9 cellular contexts compared by ENCODE assay signal in the genomic region with DNA sequence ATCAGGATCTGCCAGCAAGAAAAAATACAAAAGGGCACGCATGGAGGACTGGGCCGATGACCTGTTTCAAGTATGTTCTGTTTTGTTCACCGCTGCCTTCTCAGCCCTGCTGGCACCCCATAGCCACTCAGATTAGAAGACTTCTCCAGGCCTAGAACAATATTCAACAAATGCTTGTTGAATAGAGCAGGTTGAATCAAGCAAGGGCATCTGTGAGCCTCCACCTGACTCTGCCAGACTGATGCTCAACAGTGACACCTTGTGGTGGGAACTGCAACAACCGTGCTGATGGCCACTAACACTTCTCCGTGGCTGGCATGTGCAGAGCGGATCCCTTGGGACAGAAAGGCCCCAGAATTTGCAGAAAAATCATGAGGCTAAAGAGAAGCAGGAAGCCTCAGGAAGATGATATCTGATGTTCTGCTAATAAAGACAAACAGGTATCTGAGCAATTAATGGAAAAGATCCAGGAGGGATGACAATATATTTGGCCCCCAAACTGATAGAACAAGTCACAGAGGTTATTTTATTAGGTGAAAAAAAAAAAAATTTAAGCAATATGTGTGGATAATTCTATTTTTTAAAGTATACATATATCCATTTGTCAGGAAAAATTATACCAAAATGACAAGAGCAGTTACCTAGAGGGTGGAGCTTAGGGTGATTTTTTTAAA.
DNase-seq lines count a peak whose midpoint lies in the region; ATAC-seq and TF ChIP-seq lines count a peak whose summit lies in the region.
"Had no signal": no experiment of that assay in that cellular context is flagged by ENCODE, and none has a peak within 500 bp of the region (broad histone marks: within the 10 kb centered on the region; RNA-seq: fewer than 3 reads in every experiment).

No MANE protein-coding gene starts in this region.

- no peak for ATAC-seq in activated naive CD8-positive, alpha-beta T cell treated with anti-CD3 and anti-CD28 coated beads, Interleukin-2, amount 10 ng/mL, durations not matched to agents 7 days and 5 days (ENCODE audit: low read depth)
- ATAC-seq in HG02588 (IDR thresholded peaks at IDR 0.05; ENCODE audit: unreplicated experiment), result no peak

- TF ChIP-seq CTCF in stomach (IDR thresholded peaks at IDR 0.05), result peak in 3 of 7 experiments; percentile 29 to 41 (median 31)

- H3K4me1 ChIP-seq in stomach, result no peaks in the 10 kb centered on the region

- H3K36me3 ChIP-seq in stomach, result no peaks in the 10 kb centered on the region
- H3K36me3 ChIP-seq: ovary had no signal

- WGBS in stomach, 5 donors, result 54 to 74% (median 63%) methylated on average over 6 of the region's 6 CpGs

- H3K27me3 Mint-ChIP-seq in activated naive CD8-positive, alpha-beta T cell treated with anti-CD3 and anti-CD28 coated beads, Interleukin-2, amount 10 ng/mL, durations not matched to agents 7 days and 5 days, result no peaks in the 10 kb centered on the region

- H3K9me3 Mint-ChIP-seq in activated naive CD8-positive, alpha-beta T cell treated with anti-CD3 and anti-CD28 coated beads, Interleukin-2, amount 10 ng/mL, durations not matched to agents 7 days and 5 days, result no peaks in the 10 kb centered on the region

- POLR2A ChIA-PET in activated naive CD8-positive, alpha-beta T cell treated with anti-CD3 and anti-CD28 coated beads, Interleukin-2, amount 10 ng/mL, durations not matched to agents 7 days and 5 days (lab: Charles Lee), result no interaction called here

- TF ChIP-seq EP300 in stomach (IDR thresholded peaks at IDR 0.05), result no peak

- H3K4me1 Mint-ChIP-seq in activated naive CD8-positive, alpha-beta T cell treated with anti-CD3 and anti-CD28 coated beads, Interleukin-2, amount 10 ng/mL, durations not matched to agents 7 days and 5 days, result no peaks in the 10 kb centered on the region

- H3K4me3 Mint-ChIP-seq in activated naive CD8-positive, alpha-beta T cell treated with anti-CD3 and anti-CD28 coated beads, Interleukin-2, amount 10 ng/mL, durations not matched to agents 7 days and 5 days, result no peak overlapping the region

- peak overlapping the region; percentile 52 to 73 (median 69) for H3K27ac ChIP-seq in stomach
- H3K27ac ChIP-seq: ovary had no signal

- peak; percentile 53 for DNase-seq in DMS53 treated with DMSO at 0.1 percent for 48 hours (lab: John Stamatoyannopoulos, UW; ENCODE audit: unreplicated experiment)
- peak; percentile 57 for DNase-seq in HK-2 (ENCODE audit: unreplicated experiment)
- DNase-seq in NOMO-1 treated with dmso at 0.1 percent for 144 hours (lab: John Stamatoyannopoulos, UW; ENCODE audit: unreplicated experiment), result peak; percentile 18
- peak; percentile 54 for DNase-seq in activated naive CD8-positive, alpha-beta T cell treated with anti-CD3 and anti-CD28 coated beads, Interleukin-2, amount 10 ng/mL, durations not matched to agents 7 days and 5 days
- DNase-seq in left kidney (ENCODE audit: low read depth, low spot score), result peak; percentile 74
- peak; percentile 62 for DNase-seq in stomach
- no peak for DNase-seq in activated gamma-delta T cell (lab: John Stamatoyannopoulos, UW)

- no peaks in the 10 kb centered on the region for H3K36me3 Mint-ChIP-seq in activated naive CD8-positive, alpha-beta T cell treated with anti-CD3 and anti-CD28 coated beads, Interleukin-2, amount 10 ng/mL, durations not matched to agents 7 days and 5 days

- no peak overlapping the region for H3K27ac Mint-ChIP-seq in activated naive CD8-positive, alpha-beta T cell treated with anti-CD3 and anti-CD28 coated beads, Interleukin-2, amount 10 ng/mL, durations not matched to agents 7 days and 5 days

- peaks cover 0 to 10% (median 4%) of the 10 kb centered on the region in 4 donors for H3K9me3 ChIP-seq in stomach
- H3K9me3 ChIP-seq: ovary had no signal

- peaks cover 0 to 20% (median 0%) of the 10 kb centered on the region in 3 donors for H3K27me3 ChIP-seq in stomach
- H3K27me3 ChIP-seq: ovary had no signal

- TF ChIP-seq POLR2A in stomach (IDR thresholded peaks at IDR 0.05), result no peak

- no peak overlapping the region for H3K4me3 ChIP-seq in stomach
- H3K4me3 ChIP-seq: ovary had no signal

- intact Hi-C loops in stomach (cut with DNase I; ENCODE audit: low total_unique reads), result no loop called here
